21 cellular contexts compared by ENCODE assay signal in the genomic region with DNA sequence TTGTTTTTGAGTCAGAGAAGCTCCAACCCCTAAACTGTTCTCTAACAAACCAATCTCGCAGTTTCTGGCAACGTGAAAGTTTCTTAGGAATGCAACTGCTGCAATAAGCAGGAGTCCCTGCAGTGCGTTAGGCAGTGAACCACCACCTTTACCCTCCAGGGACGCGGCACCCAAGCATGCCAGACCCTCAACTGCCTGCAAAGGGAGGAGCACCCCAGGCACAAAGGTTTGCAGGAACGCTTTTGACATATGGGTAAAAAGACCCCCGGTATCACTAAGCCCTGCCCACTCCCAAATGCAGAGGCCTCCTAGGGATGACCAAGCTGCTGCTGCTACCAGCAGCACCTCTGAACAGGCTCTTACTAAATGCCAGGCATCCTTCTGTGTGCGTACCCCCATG. TPM values are rescaled to one million over a fixed set of nuclear protein-coding genes. Genes with fewer than 3 reads are reported as not detected.
"Had no signal": no experiment of that assay in that cellular context is flagged by ENCODE, and none has a peak within 500 bp of the region (broad histone marks: within the 10 kb centered on the region; RNA-seq: fewer than 3 reads in every experiment).

No MANE protein-coding gene starts in this region.

- FAIRE-seq: endometrium, frontal cortex, keratinocyte, TTC549 had no signal

- H3K27me3 ChIP-seq: body of pancreas, colonic mucosa, stomach had no signal

- DNase-seq: activated CD4-positive, alpha-beta memory T cell treated with anti-CD3 and anti-CD28 coated beads, Interleukin-2, amount 10 ng/mL, durations not matched to agents 7 days and 5 days; activated CD4-positive, alpha-beta T cell treated with anti-CD3 and anti-CD28 coated beads for 36 hours; activated effector memory CD4-positive, alpha-beta T cell treated with anti-CD3 and anti-CD28 coated beads, Interleukin-2, amount 50 U/mL, for 16 hours; activated T-cell treated with anti-CD3 and anti-CD28 coated beads, Interleukin-2, amount 50 U/mL, for 48 hours; body of pancreas; central memory CD4-positive, alpha-beta T cell; colonic mucosa; erythroblast; stimulated activated CD4-positive, alpha-beta T cell treated with anti-CD3 and anti-CD28 coated beads, Interleukin-2, amount 100 ng/mL, for 24 hours; stomach; trophoblast cell had no signal

- H3K4me3 ChIP-seq: body of pancreas, colonic mucosa, stomach had no signal

- H3K27ac Mint-ChIP-seq: WTC11 had no signal

- H3K27ac ChIP-seq: body of pancreas, colonic mucosa, stomach had no signal

- H3K9me3 Mint-ChIP-seq: activated CD4-positive, alpha-beta memory T cell treated with anti-CD3 and anti-CD28 coated beads, Interleukin-2, amount 10 ng/mL, durations not matched to agents 7 days and 5 days; activated naive CD4-positive, alpha-beta T cell treated with anti-CD3 and anti-CD28 coated beads, Interleukin-2, amount 50 U/mL, for 72 hours; neural crest cell; WTC11 had no signal

- H3K27me3 Mint-ChIP-seq: activated CD4-positive, alpha-beta memory T cell treated with anti-CD3 and anti-CD28 coated beads, Interleukin-2, amount 10 ng/mL, durations not matched to agents 7 days and 5 days; activated CD4-positive, alpha-beta T cell treated with anti-CD3 and anti-CD28 coated beads for 36 hours had no signal

- H3K9me3 ChIP-seq: body of pancreas, colonic mucosa, stomach had no signal

- ATAC-seq: activated CD4-positive, alpha-beta T cell treated with anti-CD3 and anti-CD28 coated beads for 36 hours; activated naive CD4-positive, alpha-beta T cell treated with anti-CD3 and anti-CD28 coated beads, Interleukin-2, amount 50 U/mL, for 72 hours; body of pancreas; left lobe of liver; WTC11 had no signal

- H3K4me3 Mint-ChIP-seq: activated CD4-positive, alpha-beta memory T cell treated with anti-CD3 and anti-CD28 coated beads, Interleukin-2, amount 10 ng/mL, durations not matched to agents 7 days and 5 days; WTC11 had no signal

RNA-seq across cellular contexts. Expression of a gene that starts 50.8 kb away (rescaled TPM):
- total RNA-seq: activated CD4-positive, alpha-beta memory T cell treated with anti-CD3 and anti-CD28 coated beads, Interleukin-2, amount 10 ng/mL, durations not matched to agents 7 days and 5 days; activated CD4-positive, alpha-beta T cell treated with anti-CD3 and anti-CD28 coated beads for 36 hours; myocyte; neural crest cell; T-helper 2 cell treated with Interferon-gamma antibody and Interleukin-4, amounts not matched to agents 100 ng/mL and 5 ng/mL, for 36 hours had no signal
- polyA plus RNA-seq: keratinocyte had no signal
